Comparison of ENCODE assay signal across 18 cellular contexts in genomic region chr11:125229006-125229405, GRCh38.
DNase-seq lines count a peak whose midpoint lies in the region; ATAC-seq and TF ChIP-seq lines count a peak whose summit lies in the region.
"Had no signal": no experiment of that assay in that cellular context is flagged by ENCODE, and none has a peak within 500 bp of the region (broad histone marks: within the 10 kb centered on the region; RNA-seq: fewer than 3 reads in every experiment).

No MANE protein-coding gene starts in this region.

- CTCF ChIA-PET in HEK293 (lab: Yijun Ruan, JAX) (no interaction called here), WTC11 (lab: Charles Lee) (interaction anchor here (0.7 to 1.9 kb wide), 4 partner anchors 29 to 175 kb away, joined by 3 to 7 read pairs (median 4); no protein-coding TSS in a partner anchor)
- CTCF ChIA-PET in CD8-positive, alpha-beta memory T cell (lab: Charles Lee): no interaction called here

- peak overlapping the region; percentile 68 for H3K27ac Mint-ChIP-seq in WTC11
- H3K27ac Mint-ChIP-seq in CD8-positive, alpha-beta memory T cell: no peak overlapping the region
- H3K27ac Mint-ChIP-seq: CD4-positive, alpha-beta T cell had no signal

- no peaks in the 10 kb centered on the region for H3K9me3 ChIP-seq in HEK293 (ENCODE audit: control insufficient read depth, insufficient read depth, low read depth, low read length)
- H3K9me3 ChIP-seq in CD8-positive, alpha-beta memory T cell (ENCODE audit: low read length): no peaks in the 10 kb centered on the region
- H3K9me3 ChIP-seq: BLaER1, MG63 had no signal

- peak; percentile 31 for ATAC-seq in WTC11

- H3K4me3 ChIP-seq in HEK293 (ENCODE audit: low read depth, low read length): no peak overlapping the region
- no peak overlapping the region for H3K4me3 ChIP-seq in CD8-positive, alpha-beta memory T cell (ENCODE audit: low read length)
- H3K4me3 ChIP-seq: BLaER1, GM23248, MG63 had no signal

- TF ChIP-seq CTCF in HEK293 (tag by site-specific recombination; IDR thresholded peaks at IDR 0.05): no peak
- no peak for TF ChIP-seq CTCF in WTC11 (IDR thresholded peaks at IDR 0.05)

- DNase-seq in WTC11 (ENCODE audit: low spot score) (no peak), kidney tubule cell (ENCODE audit: low spot score) (peak; percentile 46), putamen (ENCODE audit: low spot score) (peak; percentile 35), GM03348 (ENCODE audit: low spot score) (no peak), OCI-M1 (lab: John Stamatoyannopoulos, UW) (no peak), Ammon's horn (ENCODE audit: low spot score) (no peak)
- DNase-seq in CD8-positive, alpha-beta memory T cell: no peak
- DNase-seq: CD4-positive, alpha-beta T cell; GM23248; Kasumi-1; MG63; NCI-H1417 treated with DMSO at 0.1 percent for 48 hours; NCI-H187; NCI-H226; NCI-H510A treated with DMSO at 0.1 percent for 48 hours; Right ventricle myocardium superior had no signal

- no peaks in the 10 kb centered on the region for H3K4me1 ChIP-seq in HEK293 (ENCODE audit: control insufficient read depth, insufficient read depth, low read length)
- H3K4me1 ChIP-seq in CD8-positive, alpha-beta memory T cell (ENCODE audit: insufficient read depth, low read length): no peaks in the 10 kb centered on the region
- H3K4me1 ChIP-seq: BLaER1 had no signal

- no peaks in the 10 kb centered on the region for H3K9me3 Mint-ChIP-seq in WTC11
- peaks cover 0 to 2% (median 0%) of the 10 kb centered on the region in 5 donors for H3K9me3 Mint-ChIP-seq in CD8-positive, alpha-beta memory T cell
- H3K9me3 Mint-ChIP-seq: CD4-positive, alpha-beta T cell had no signal

- no peaks in the 10 kb centered on the region for H3K36me3 ChIP-seq in HEK293 (ENCODE audit: control insufficient read depth in 2 of 2, insufficient read depth in 1 of 2, low read length in 2 of 2)
- H3K36me3 ChIP-seq in CD8-positive, alpha-beta memory T cell (ENCODE audit: insufficient read depth, low read length): no peaks in the 10 kb centered on the region
- H3K36me3 ChIP-seq: BLaER1 had no signal

- H3K4me1 Mint-ChIP-seq in WTC11: peaks cover 55% of the 10 kb centered on the region
- no peaks in the 10 kb centered on the region for H3K4me1 Mint-ChIP-seq in CD8-positive, alpha-beta memory T cell

- no peaks in the 10 kb centered on the region for H3K36me3 Mint-ChIP-seq in WTC11
- no peaks in the 10 kb centered on the region for H3K36me3 Mint-ChIP-seq in CD8-positive, alpha-beta memory T cell

- H3K27me3 ChIP-seq in CD8-positive, alpha-beta memory T cell (ENCODE audit: insufficient read depth, low read length, poor library complexity, severe bottlenecking): no peaks in the 10 kb centered on the region
- H3K27me3 ChIP-seq: BLaER1, MG63 had no signal

- H3K27me3 Mint-ChIP-seq in WTC11 (ENCODE audit: low read depth): no peaks in the 10 kb centered on the region; the same call in 1 of the 2 replicates
- peaks cover 7 to 29% of the 10 kb centered on the region in 2 donors for H3K27me3 Mint-ChIP-seq in CD8-positive, alpha-beta memory T cell

- H3K27ac ChIP-seq in HEK293 (ENCODE audit: extremely low read depth, low read depth, low read length): no peak overlapping the region
- H3K27ac ChIP-seq in CD8-positive, alpha-beta memory T cell (ENCODE audit: low read depth, low read length): no peak overlapping the region
- H3K27ac ChIP-seq: BLaER1, GM23248 had no signal

- POLR2A ChIA-PET in HEK293 (lab: Yijun Ruan, JAX) (no interaction called here), WTC11 (lab: Charles Lee) (no interaction called here)
- POLR2A ChIA-PET in CD8-positive, alpha-beta memory T cell (lab: Charles Lee): no interaction called here

- no peak overlapping the region; the same call in 1 of the 2 replicates for H3K4me3 Mint-ChIP-seq in WTC11
- no peak overlapping the region for H3K4me3 Mint-ChIP-seq in CD8-positive, alpha-beta memory T cell
- H3K4me3 Mint-ChIP-seq: CD4-positive, alpha-beta T cell had no signal

TF ChIP-seq in HEK293, 187 proteins besides CTCF, POLR2A, EP300 and RAD21:
- TF ChIP-seq ZFHX2 (tag by site-specific recombination; conservative IDR thresholded peaks at IDR 0.05) (peak; percentile 69), ZNF350 (tag by site-specific recombination; IDR thresholded peaks at IDR 0.05) (no peak), EGR2 (tag by site-specific recombination; IDR thresholded peaks at IDR 0.05; ENCODE audit: low read depth) (peak; percentile 83), ZNF302 (tag by site-specific recombination; IDR thresholded peaks at IDR 0.05; ENCODE audit: low read depth) (no peak), ZBTB20 (tag by site-specific recombination; IDR thresholded peaks at IDR 0.05) (no peak)
- TF ChIP-seq, protein P1, sequence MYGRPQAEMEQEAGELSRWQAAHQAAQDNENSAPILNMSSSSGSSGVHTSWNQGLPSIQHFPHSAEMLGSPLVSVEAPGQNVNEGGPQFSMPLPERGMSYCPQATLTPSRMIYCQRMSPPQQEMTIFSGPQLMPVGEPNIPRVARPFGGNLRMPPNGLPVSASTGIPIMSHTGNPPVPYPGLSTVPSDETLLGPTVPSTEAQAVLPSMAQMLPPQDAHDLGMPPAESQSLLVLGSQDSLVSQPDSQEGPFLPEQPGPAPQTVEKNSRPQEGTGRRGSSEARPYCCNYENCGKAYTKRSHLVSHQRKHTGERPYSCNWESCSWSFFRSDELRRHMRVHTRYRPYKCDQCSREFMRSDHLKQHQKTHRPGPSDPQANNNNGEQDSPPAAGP (tag by site-specific recombination; IDR thresholded peaks at IDR 0.05): no peak
- TF ChIP-seq, protein P2, sequence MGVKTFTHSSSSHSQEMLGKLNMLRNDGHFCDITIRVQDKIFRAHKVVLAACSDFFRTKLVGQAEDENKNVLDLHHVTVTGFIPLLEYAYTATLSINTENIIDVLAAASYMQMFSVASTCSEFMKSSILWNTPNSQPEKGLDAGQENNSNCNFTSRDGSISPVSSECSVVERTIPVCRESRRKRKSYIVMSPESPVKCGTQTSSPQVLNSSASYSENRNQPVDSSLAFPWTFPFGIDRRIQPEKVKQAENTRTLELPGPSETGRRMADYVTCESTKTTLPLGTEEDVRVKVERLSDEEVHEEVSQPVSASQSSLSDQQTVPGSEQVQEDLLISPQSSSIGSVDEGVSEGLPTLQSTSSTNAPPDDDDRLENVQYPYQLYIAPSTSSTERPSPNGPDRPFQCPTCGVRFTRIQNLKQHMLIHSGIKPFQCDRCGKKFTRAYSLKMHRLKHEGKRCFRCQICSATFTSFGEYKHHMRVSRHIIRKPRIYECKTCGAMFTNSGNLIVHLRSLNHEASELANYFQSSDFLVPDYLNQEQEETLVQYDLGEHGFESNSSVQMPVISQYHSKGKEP (tag by site-specific recombination; IDR thresholded peaks at IDR 0.05): no peak

TF ChIP-seq in WTC11, 78 proteins besides CTCF, POLR2A, EP300 and RAD21:
- TF ChIP-seq CREB1 (CRISPR knock-in tag; IDR thresholded peaks at IDR 0.05) (no peak), ZNF263 (CRISPR knock-in tag; IDR thresholded peaks at IDR 0.05; ENCODE audit: low read depth) (no peak), ZNF423 (CRISPR knock-in tag; IDR thresholded peaks at IDR 0.05) (0 out of 2 replicates have a peak, but pooled peaks have one; percentile 11), NFE2L1 (CRISPR knock-in tag; IDR thresholded peaks at IDR 0.05) (peak; percentile 82), ZNF396 (CRISPR knock-in tag; IDR thresholded peaks at IDR 0.05; ENCODE audit: borderline replicate concordance) (no peak)

Comparison
In these comparisons a context has a peak if more than half of its experiments do, and no peak if none do; other contexts are left out.
1. DNase-seq: peak in kidney tubule cell (single experiment) and putamen (single experiment); none in WTC11 (single experiment), GM03348 (single experiment), OCI-M1 (single experiment), Ammon's horn (single experiment) and CD8-positive, alpha-beta memory T cell (0 of 5).
2. Of the 8 proteins assayed by ChIP-seq in both HEK293 and WTC11: peak only in HEK293: none; only in WTC11: ZNF423; in both: none; in neither: 7.